ENCODE assay signal across 2 cellular contexts in the genomic region with DNA sequence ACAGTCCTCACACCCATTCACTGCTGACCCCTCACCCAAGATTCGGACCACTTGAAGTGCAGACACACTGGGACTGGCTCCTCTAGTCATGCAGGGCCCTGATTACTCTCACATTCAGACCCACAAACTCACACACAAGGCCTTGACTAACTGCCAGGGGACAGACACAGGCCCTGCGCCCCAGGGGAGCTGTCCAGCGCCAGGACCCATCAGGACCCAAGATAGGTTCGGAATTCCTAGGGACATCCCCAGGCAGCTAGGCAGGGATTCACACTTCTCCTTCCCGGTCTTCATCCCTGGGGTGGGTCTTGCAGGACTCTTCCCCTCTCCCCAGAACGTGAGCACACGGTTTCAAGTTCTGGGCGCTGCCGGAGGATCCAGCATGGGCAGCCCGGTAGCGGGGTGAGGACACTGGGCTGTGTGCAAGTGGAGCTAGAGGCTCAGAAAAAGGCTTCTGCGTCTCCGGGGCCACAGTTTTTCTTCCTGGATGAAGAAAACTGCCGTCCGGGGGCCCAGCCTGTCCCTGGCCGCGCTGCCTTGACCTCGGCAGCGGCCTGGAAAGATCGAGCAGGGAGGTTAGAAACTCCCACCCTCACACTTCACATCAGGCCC.
TF ChIP-seq lines count a peak whose summit lies in the region.

No MANE protein-coding gene starts in this region.

TF ChIP-seq in GM23338, 12 proteins besides CTCF, POLR2A, EP300 and RAD21 (continued from another document):
- TF ChIP-seq, protein P1, sequence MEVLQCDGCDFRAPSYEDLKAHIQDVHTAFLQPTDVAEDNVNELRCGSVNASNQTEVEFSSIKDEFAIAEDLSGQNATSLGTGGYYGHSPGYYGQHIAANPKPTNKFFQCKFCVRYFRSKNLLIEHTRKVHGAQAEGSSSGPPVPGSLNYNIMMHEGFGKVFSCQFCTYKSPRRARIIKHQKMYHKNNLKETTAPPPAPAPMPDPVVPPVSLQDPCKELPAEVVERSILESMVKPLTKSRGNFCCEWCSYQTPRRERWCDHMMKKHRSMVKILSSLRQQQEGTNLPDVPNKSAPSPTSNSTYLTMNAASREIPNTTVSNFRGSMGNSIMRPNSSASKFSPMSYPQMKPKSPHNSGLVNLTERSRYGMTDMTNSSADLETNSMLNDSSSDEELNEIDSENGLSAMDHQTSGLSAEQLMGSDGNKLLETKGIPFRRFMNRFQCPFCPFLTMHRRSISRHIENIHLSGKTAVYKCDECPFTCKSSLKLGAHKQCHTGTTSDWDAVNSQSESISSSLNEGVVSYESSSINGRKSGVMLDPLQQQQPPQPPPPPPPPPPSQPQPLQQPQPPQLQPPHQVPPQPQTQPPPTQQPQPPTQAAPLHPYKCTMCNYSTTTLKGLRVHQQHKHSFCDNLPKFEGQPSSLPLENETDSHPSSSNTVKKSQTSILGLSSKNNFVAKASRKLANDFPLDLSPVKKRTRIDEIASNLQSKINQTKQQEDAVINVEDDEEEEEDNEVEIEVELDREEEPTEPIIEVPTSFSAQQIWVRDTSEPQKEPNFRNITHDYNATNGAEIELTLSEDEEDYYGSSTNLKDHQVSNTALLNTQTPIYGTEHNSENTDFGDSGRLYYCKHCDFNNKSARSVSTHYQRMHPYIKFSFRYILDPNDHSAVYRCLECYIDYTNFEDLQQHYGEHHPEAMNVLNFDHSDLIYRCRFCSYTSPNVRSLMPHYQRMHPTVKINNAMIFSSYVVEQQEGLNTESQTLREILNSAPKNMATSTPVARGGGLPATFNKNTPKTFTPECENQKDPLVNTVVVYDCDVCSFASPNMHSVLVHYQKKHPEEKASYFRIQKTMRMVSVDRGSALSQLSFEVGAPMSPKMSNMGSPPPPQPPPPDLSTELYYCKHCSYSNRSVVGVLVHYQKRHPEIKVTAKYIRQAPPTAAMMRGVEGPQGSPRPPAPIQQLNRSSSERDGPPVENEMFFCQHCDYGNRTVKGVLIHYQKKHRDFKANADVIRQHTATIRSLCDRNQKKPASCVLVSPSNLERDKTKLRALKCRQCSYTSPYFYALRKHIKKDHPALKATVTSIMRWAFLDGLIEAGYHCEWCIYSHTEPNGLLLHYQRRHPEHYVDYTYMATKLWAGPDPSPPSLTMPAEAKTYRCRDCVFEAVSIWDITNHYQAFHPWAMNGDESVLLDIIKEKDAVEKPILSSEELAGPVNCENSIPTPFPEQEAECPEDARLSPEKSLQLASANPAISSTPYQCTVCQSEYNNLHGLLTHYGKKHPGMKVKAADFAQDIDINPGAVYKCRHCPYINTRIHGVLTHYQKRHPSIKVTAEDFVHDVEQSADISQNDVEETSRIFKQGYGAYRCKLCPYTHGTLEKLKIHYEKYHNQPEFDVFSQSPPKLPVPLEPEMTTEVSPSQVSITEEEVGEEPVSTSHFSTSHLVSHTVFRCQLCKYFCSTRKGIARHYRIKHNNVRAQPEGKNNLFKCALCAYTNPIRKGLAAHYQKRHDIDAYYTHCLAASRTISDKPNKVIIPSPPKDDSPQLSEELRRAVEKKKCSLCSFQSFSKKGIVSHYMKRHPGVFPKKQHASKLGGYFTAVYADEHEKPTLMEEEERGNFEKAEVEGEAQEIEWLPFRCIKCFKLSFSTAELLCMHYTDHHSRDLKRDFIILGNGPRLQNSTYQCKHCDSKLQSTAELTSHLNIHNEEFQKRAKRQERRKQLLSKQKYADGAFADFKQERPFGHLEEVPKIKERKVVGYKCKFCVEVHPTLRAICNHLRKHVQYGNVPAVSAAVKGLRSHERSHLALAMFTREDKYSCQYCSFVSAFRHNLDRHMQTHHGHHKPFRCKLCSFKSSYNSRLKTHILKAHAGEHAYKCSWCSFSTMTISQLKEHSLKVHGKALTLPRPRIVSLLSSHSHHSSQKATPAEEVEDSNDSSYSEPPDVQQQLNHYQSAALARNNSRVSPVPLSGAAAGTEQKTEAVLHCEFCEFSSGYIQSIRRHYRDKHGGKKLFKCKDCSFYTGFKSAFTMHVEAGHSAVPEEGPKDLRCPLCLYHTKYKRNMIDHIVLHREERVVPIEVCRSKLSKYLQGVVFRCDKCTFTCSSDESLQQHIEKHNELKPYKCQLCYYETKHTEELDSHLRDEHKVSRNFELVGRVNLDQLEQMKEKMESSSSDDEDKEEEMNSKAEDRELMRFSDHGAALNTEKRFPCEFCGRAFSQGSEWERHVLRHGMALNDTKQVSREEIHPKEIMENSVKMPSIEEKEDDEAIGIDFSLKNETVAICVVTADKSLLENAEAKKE (CRISPR knock-in tag; IDR thresholded peaks at IDR 0.05), result no peak
- TF ChIP-seq STAT1 (IDR thresholded peaks at IDR 0.05; ENCODE audit: unreplicated experiment), result no peak
- TF ChIP-seq, protein P2, sequence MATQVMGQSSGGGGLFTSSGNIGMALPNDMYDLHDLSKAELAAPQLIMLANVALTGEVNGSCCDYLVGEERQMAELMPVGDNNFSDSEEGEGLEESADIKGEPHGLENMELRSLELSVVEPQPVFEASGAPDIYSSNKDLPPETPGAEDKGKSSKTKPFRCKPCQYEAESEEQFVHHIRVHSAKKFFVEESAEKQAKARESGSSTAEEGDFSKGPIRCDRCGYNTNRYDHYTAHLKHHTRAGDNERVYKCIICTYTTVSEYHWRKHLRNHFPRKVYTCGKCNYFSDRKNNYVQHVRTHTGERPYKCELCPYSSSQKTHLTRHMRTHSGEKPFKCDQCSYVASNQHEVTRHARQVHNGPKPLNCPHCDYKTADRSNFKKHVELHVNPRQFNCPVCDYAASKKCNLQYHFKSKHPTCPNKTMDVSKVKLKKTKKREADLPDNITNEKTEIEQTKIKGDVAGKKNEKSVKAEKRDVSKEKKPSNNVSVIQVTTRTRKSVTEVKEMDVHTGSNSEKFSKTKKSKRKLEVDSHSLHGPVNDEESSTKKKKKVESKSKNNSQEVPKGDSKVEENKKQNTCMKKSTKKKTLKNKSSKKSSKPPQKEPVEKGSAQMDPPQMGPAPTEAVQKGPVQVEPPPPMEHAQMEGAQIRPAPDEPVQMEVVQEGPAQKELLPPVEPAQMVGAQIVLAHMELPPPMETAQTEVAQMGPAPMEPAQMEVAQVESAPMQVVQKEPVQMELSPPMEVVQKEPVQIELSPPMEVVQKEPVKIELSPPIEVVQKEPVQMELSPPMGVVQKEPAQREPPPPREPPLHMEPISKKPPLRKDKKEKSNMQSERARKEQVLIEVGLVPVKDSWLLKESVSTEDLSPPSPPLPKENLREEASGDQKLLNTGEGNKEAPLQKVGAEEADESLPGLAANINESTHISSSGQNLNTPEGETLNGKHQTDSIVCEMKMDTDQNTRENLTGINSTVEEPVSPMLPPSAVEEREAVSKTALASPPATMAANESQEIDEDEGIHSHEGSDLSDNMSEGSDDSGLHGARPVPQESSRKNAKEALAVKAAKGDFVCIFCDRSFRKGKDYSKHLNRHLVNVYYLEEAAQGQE (IDR thresholded peaks at IDR 0.05; ENCODE audit: unreplicated experiment), result peak; percentile 90

TF ChIP-seq in WTC11, 78 proteins besides CTCF, POLR2A, EP300 and RAD21 (continued from another document):
- TF ChIP-seq, protein P3, sequence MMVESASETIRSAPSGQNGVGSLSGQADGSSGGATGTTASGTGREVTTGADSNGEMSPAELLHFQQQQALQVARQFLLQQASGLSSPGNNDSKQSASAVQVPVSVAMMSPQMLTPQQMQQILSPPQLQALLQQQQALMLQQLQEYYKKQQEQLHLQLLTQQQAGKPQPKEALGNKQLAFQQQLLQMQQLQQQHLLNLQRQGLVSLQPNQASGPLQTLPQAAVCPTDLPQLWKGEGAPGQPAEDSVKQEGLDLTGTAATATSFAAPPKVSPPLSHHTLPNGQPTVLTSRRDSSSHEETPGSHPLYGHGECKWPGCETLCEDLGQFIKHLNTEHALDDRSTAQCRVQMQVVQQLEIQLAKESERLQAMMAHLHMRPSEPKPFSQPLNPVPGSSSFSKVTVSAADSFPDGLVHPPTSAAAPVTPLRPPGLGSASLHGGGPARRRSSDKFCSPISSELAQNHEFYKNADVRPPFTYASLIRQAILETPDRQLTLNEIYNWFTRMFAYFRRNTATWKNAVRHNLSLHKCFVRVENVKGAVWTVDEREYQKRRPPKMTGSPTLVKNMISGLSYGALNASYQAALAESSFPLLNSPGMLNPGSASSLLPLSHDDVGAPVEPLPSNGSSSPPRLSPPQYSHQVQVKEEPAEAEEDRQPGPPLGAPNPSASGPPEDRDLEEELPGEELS (CRISPR knock-in tag; IDR thresholded peaks at IDR 0.05), result peak; percentile 63; the same call in 1 of the 2 replicates
- TF ChIP-seq IRF1 (CRISPR knock-in tag; IDR thresholded peaks at IDR 0.05) (peak; percentile 39; the same call in 1 of the 2 replicates), ERG (CRISPR knock-in tag; IDR thresholded peaks at IDR 0.05) (no peak), JAZF1 (CRISPR knock-in tag; IDR thresholded peaks at IDR 0.05) (no peak), CREM (CRISPR knock-in tag; IDR thresholded peaks at IDR 0.05) (no peak), TP53 (CRISPR knock-in tag; IDR thresholded peaks at IDR 0.05) (0 out of 2 replicates have a peak, but pooled peaks have one; percentile 9), ZNF317 (CRISPR knock-in tag; IDR thresholded peaks at IDR 0.05; ENCODE audit: borderline replicate concordance, low read depth) (no peak), CDX4 (CRISPR knock-in tag; IDR thresholded peaks at IDR 0.05; ENCODE audit: borderline replicate concordance) (no peak), FOXP1 (CRISPR knock-in tag; IDR thresholded peaks at IDR 0.05; ENCODE audit: borderline replicate concordance) (peak; percentile 54; the same call in 1 of the 2 replicates), ZNF232 (CRISPR knock-in tag; IDR thresholded peaks at IDR 0.05) (no peak), PRDM15 (CRISPR knock-in tag; IDR thresholded peaks at IDR 0.05) (no peak), ZBTB21 (CRISPR knock-in tag; IDR thresholded peaks at IDR 0.05; ENCODE audit: borderline replicate concordance) (no peak), RORB (CRISPR knock-in tag; IDR thresholded peaks at IDR 0.05) (no peak), SMAD3 (CRISPR knock-in tag; IDR thresholded peaks at IDR 0.05; ENCODE audit: borderline replicate concordance) (no peak), ATF1 (CRISPR knock-in tag; IDR thresholded peaks at IDR 0.05) (no peak)
- TF ChIP-seq, protein P4, sequence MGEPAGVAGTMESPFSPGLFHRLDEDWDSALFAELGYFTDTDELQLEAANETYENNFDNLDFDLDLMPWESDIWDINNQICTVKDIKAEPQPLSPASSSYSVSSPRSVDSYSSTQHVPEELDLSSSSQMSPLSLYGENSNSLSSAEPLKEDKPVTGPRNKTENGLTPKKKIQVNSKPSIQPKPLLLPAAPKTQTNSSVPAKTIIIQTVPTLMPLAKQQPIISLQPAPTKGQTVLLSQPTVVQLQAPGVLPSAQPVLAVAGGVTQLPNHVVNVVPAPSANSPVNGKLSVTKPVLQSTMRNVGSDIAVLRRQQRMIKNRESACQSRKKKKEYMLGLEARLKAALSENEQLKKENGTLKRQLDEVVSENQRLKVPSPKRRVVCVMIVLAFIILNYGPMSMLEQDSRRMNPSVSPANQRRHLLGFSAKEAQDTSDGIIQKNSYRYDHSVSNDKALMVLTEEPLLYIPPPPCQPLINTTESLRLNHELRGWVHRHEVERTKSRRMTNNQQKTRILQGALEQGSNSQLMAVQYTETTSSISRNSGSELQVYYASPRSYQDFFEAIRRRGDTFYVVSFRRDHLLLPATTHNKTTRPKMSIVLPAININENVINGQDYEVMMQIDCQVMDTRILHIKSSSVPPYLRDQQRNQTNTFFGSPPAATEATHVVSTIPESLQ (CRISPR knock-in tag; IDR thresholded peaks at IDR 0.05), result no peak
